Comparison of ENCODE assay signal across 13 cellular contexts in the genomic region with DNA sequence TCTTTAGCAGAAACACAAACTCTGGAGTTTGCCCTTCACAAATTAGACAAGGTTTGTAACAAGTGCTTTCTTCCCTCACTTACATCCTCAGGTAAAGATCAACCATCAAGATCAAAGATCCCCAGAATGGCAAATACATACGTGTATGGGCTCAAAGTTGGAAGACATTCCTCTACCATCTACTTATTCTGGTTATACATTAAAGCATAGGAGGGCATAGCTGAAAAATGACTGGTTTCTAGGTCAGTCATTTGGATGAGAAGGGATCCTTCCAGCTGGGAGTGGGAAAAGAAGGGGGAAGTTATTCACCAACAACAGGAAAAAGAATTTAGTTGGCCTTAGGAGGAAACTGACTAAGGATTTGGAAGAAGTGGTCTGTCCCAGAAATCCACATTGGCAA. TPM values are rescaled to one million over a fixed set of nuclear protein-coding genes. Genes with fewer than 3 reads are reported as not detected.
DNase-seq lines count a peak whose midpoint lies in the region; TF ChIP-seq lines count a peak whose summit lies in the region.
"Had no signal": no experiment of that assay in that cellular context is flagged by ENCODE, and none has a peak within 500 bp of the region (broad histone marks: within the 10 kb centered on the region; RNA-seq: fewer than 3 reads in every experiment).

No MANE protein-coding gene starts in this region.

- H3K27ac Mint-ChIP-seq in HFFc6 = peak overlapping the region; percentile 98

- H3K79me2 ChIP-seq in smooth muscle cell (ENCODE audit: low read depth) = peaks cover 57% of the 10 kb centered on the region

- H4K20me1 ChIP-seq in smooth muscle cell (ENCODE audit: low read depth) = peaks cover 55% of the 10 kb centered on the region

- TF ChIP-seq RAD21 in liver (IDR thresholded peaks at IDR 0.05) = no peak

- H3K4me3 ChIP-seq in colonic mucosa (peak overlapping the region; percentile 12), liver (ENCODE audit: low read depth in 1 of 3, low read length in 3 of 3) (peak overlapping the region in 1 of 3 donors; percentile 55), smooth muscle cell (peak overlapping the region; percentile 75)

- H3K36me3 ChIP-seq in colonic mucosa (no peaks in the 10 kb centered on the region), liver (ENCODE audit: control insufficient read depth in 4 of 4, insufficient read depth in 3 of 4, low read depth in 1 of 4, low read length in 3 of 4) (no peaks in the 10 kb centered on the region), smooth muscle cell (ENCODE audit: low read depth) (no peaks in the 10 kb centered on the region)

- H3K9me3 Mint-ChIP-seq in HFFc6 = no peaks in the 10 kb centered on the region

- peaks cover 50% of the 10 kb centered on the region for H3K36me3 Mint-ChIP-seq in HFFc6 (ENCODE audit: low read depth)

- H2AFZ ChIP-seq in smooth muscle cell (ENCODE audit: low read depth) = no peak overlapping the region

- H3K27ac ChIP-seq in colonic mucosa (peak overlapping the region; percentile 54), liver (ENCODE audit: low read depth in 1 of 2, low read length in 2 of 2) (peak overlapping the region; percentile 23 to 42), smooth muscle cell (ENCODE audit: low read depth) (peak overlapping the region; percentile 87)

- H3K4me1 Mint-ChIP-seq in HFFc6 (ENCODE audit: low read depth) = peaks cover 79% of the 10 kb centered on the region

- H3K9ac ChIP-seq in colonic mucosa (ENCODE audit: low read depth in 2 of 2, low read length in 2 of 2) (peak overlapping the region in 1 of 2 donors; percentile 56), liver (ENCODE audit: low read depth in 1 of 2, low read length in 2 of 2) (no peak overlapping the region), smooth muscle cell (ENCODE audit: low read depth) (no peak overlapping the region)

- H3K27me3 Mint-ChIP-seq in HFFc6 (ENCODE audit: insufficient read depth) = peaks cover 2% of the 10 kb centered on the region

- intact Hi-C loops in colonic mucosa (cut with DNase I) = no loop called here

- H3F3A ChIP-seq in smooth muscle cell (ENCODE audit: low read depth) = peaks cover 30% of the 10 kb centered on the region

- H3K4me1 ChIP-seq in colonic mucosa (no peaks in the 10 kb centered on the region), liver (ENCODE audit: control insufficient read depth in 4 of 4, insufficient read depth in 4 of 4, low read length in 3 of 4) (peaks cover 2 to 10% (median 5%) of the 10 kb centered on the region in 4 donors), smooth muscle cell (ENCODE audit: low read depth) (peaks cover 41% of the 10 kb centered on the region)

- no peak for DNase-seq in HFFc6
- DNase-seq in colonic mucosa = no peak
- no peak for DNase-seq in smooth muscle cell (lab: John Stamatoyannopoulos, UW; ENCODE audit: unreplicated experiment)
- no peak for DNase-seq in activated effector memory CD4-positive, alpha-beta T cell treated with anti-CD3 and anti-CD28 coated beads, Interleukin-2, amount 50 U/mL, for 16 hours
- DNase-seq in activated effector memory CD4-positive, alpha-beta T cell treated with Interleukin-2 at 50 U/mL for 16 hours = no peak
- no peak for DNase-seq in T-helper 2 cell
- DNase-seq in germinal center (ENCODE audit: low spot score) = no peak
- DNase-seq: COR-L47, hippocampal formation, NCI-H1417 had no signal

- TF ChIP-seq CTCF in HFFc6 (IDR thresholded peaks at IDR 0.05) = no peak
- no peak for TF ChIP-seq CTCF in colonic mucosa (IDR thresholded peaks at IDR 0.05)
- TF ChIP-seq CTCF in liver (IDR thresholded peaks at IDR 0.05; ENCODE audit: low read depth, low read length, missing input control) = no peak
- no peak for TF ChIP-seq CTCF in smooth muscle cell (IDR thresholded peaks at IDR 0.05; ENCODE audit: borderline replicate concordance, insufficient read depth, poor library complexity, severe bottlenecking)

- H3K27me3 ChIP-seq in colonic mucosa (no peaks in the 10 kb centered on the region), liver (ENCODE audit: control insufficient read depth in 4 of 4, insufficient read depth in 4 of 4, low read length in 3 of 4) (peaks cover 0 to 6% (median 1%) of the 10 kb centered on the region in 4 donors), smooth muscle cell (ENCODE audit: low read depth) (no peaks in the 10 kb centered on the region)

- peak overlapping the region; percentile 99 for H3K4me3 Mint-ChIP-seq in HFFc6

- H3K9me3 ChIP-seq in colonic mucosa (no peaks in the 10 kb centered on the region), liver (ENCODE audit: control insufficient read depth in 4 of 4, low read length in 3 of 4) (no peaks in the 10 kb centered on the region), smooth muscle cell (replicated peaks; ENCODE audit: low read depth) (no peaks in the 10 kb centered on the region)

- H3K4me2 ChIP-seq in smooth muscle cell = peak overlapping the region; percentile 84

- WGBS in liver = 69% methylated on average over 1 of the region's 1 CpG
- WGBS in smooth muscle cell (ENCODE audit: low lambda C conversion rate) = 52% methylated on average over 1 of the region's 1 CpG

TF ChIP-seq in liver, 16 proteins besides CTCF, POLR2A, EP300 and RAD21:
- no peak for TF ChIP-seq YY1 (IDR thresholded peaks at IDR 0.05)
- TF ChIP-seq, protein P1, sequence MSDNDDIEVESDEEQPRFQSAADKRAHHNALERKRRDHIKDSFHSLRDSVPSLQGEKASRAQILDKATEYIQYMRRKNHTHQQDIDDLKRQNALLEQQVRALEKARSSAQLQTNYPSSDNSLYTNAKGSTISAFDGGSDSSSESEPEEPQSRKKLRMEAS (IDR thresholded peaks at IDR 0.05) = no peak

RNA-seq across cellular contexts. Expression of gene DAB2, which starts 1.9 kb away (rescaled TPM):
- 100 to 1,000 TPM; 228 to 285 (median 237) TPM for total RNA-seq in HFFc6 (2021; fragmentation: NEBNext Ultra II Directional; extraction: Animal tissue kit (Norgen Biotek cat#: 25700))
- total RNA-seq in colonic mucosa (10 to 100 TPM; 43.7 to 46.4 TPM), liver (10 to 100 TPM; 18.4 to 25.6 TPM), smooth muscle cell (95.0 and 105 TPM in 2 replicates)
- polyA plus RNA-seq in liver (10 to 100 TPM; 10.0 to 13.8 TPM), smooth muscle cell (81.4 and 87.2 TPM in 2 replicates)
- total RNA-seq: T-helper 1 cell treated with Interleukin-12 subunit alpha and Interleukin-12 subunit beta and Interleukin-4 antibody, amounts not matched to agents 30 ng/mL and 1 ng/mL, for 36 hours had no signal

RNA-seq across cellular contexts. Expression of gene C9, which starts 58.6 kb away (rescaled TPM):
- total RNA-seq in HFFc6 (2021; fragmentation: NEBNext Ultra II Directional; extraction: Animal tissue kit (Norgen Biotek cat#: 25700)) = under 1 TPM in 2 of 6 experiments, not detected in 4; 0.07 to 0.17 TPM
- total RNA-seq in colonic mucosa (under 1 TPM in 1 of 2 donors, not detected in 1; 0.57 TPM), liver (1,000 to 10,000 TPM in 1 of 2 donors, 100 to 1,000 TPM in 1; 128 to 3,238 TPM), smooth muscle cell (not detected in 2 replicates)
- polyA plus RNA-seq in liver (100 to 1,000 TPM; 656 to 839 TPM), smooth muscle cell (not detected in 2 replicates)
- total RNA-seq: HT-29; T-helper 1 cell treated with Interleukin-12 subunit alpha and Interleukin-12 subunit beta and Interleukin-4 antibody, amounts not matched to agents 30 ng/mL and 1 ng/mL, for 36 hours had no signal

Comparison
In these comparisons a context has a peak if more than half of its experiments do, and no peak if none do; other contexts are left out.
1. H3K27ac ChIP-seq: peak in every context shown above with its lines; median percentile 87 in smooth muscle cell; 54 in colonic mucosa; 32 in liver.
2. RNA of gene C9, which starts 58.6 kb away (total RNA-seq): 128 to 3,238 TPM in liver; 0.57 TPM in colonic mucosa, 0.07 to 0.17 TPM in HFFc6 and not detected in smooth muscle cell; every median in the first group is over 10 times any median in the second.